ENCODE assay signal across 1 cellular context in the genomic region with DNA sequence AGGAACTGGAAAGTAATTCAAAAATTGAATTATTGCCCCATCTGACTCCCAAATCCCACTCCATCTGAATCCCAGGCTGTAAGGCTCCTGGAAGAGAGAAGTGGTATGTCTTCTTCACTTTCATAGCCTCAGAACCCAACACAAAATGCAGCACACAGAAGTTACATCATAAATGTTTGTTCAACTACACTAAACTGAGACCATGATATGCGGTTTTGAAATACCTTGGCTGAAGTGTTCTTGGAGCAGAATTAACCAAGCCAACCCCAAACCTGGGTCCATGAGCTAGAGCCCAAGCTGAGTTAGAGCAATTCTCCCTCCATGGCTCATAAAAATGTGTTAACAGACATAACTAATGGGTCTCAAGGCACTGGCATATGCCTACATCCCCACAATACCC.
TF ChIP-seq lines count a peak whose summit lies in the region.

No MANE protein-coding gene starts in this region.

TF ChIP-seq in WTC11, 78 proteins besides CTCF, POLR2A, EP300 and RAD21 (continued from another document):
- TF ChIP-seq, protein P1, sequence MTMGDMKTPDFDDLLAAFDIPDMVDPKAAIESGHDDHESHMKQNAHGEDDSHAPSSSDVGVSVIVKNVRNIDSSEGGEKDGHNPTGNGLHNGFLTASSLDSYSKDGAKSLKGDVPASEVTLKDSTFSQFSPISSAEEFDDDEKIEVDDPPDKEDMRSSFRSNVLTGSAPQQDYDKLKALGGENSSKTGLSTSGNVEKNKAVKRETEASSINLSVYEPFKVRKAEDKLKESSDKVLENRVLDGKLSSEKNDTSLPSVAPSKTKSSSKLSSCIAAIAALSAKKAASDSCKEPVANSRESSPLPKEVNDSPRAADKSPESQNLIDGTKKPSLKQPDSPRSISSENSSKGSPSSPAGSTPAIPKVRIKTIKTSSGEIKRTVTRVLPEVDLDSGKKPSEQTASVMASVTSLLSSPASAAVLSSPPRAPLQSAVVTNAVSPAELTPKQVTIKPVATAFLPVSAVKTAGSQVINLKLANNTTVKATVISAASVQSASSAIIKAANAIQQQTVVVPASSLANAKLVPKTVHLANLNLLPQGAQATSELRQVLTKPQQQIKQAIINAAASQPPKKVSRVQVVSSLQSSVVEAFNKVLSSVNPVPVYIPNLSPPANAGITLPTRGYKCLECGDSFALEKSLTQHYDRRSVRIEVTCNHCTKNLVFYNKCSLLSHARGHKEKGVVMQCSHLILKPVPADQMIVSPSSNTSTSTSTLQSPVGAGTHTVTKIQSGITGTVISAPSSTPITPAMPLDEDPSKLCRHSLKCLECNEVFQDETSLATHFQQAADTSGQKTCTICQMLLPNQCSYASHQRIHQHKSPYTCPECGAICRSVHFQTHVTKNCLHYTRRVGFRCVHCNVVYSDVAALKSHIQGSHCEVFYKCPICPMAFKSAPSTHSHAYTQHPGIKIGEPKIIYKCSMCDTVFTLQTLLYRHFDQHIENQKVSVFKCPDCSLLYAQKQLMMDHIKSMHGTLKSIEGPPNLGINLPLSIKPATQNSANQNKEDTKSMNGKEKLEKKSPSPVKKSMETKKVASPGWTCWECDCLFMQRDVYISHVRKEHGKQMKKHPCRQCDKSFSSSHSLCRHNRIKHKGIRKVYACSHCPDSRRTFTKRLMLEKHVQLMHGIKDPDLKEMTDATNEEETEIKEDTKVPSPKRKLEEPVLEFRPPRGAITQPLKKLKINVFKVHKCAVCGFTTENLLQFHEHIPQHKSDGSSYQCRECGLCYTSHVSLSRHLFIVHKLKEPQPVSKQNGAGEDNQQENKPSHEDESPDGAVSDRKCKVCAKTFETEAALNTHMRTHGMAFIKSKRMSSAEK (CRISPR knock-in tag; IDR thresholded peaks at IDR 0.05; ENCODE audit: borderline replicate concordance): no peak
- TF ChIP-seq KAT7 (CRISPR knock-in tag; IDR thresholded peaks at IDR 0.05; ENCODE audit: borderline replicate concordance): no peak
- TF ChIP-seq, protein P2, sequence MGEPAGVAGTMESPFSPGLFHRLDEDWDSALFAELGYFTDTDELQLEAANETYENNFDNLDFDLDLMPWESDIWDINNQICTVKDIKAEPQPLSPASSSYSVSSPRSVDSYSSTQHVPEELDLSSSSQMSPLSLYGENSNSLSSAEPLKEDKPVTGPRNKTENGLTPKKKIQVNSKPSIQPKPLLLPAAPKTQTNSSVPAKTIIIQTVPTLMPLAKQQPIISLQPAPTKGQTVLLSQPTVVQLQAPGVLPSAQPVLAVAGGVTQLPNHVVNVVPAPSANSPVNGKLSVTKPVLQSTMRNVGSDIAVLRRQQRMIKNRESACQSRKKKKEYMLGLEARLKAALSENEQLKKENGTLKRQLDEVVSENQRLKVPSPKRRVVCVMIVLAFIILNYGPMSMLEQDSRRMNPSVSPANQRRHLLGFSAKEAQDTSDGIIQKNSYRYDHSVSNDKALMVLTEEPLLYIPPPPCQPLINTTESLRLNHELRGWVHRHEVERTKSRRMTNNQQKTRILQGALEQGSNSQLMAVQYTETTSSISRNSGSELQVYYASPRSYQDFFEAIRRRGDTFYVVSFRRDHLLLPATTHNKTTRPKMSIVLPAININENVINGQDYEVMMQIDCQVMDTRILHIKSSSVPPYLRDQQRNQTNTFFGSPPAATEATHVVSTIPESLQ (CRISPR knock-in tag; IDR thresholded peaks at IDR 0.05): no peak
- TF ChIP-seq, protein P3, sequence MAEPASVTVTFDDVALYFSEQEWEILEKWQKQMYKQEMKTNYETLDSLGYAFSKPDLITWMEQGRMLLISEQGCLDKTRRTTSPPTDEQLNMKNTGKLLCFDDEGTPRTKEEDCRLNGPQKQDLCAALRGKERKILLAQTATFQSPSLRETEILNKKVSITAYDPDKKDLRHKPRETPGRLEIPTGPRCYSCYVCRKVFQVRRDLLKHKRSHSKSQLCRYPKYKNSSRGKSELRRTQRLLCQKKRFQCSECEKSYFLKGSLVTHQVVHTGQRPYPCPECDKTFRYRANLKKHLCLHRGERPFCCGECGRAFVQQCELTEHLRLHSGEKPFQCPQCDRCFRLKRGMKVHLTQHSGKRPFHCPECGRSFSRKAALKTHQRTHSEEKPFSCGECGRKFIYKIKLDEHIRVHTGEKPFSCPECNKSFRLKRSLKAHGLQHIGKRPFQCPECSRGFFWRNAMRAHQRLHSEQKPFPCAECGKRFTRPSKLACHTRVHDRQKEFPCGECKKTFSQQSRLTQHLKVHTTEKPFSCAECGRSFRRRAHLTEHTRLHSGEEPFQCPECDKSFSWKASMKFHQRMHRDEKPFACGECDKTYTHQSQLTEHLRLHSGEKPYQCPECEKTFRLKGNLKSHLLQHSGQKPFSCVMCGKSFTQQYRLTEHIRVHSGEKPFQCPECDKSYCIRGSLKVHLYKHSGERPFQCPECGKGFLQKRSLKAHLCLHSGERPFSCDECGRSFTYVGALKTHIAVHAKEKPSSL (CRISPR knock-in tag; conservative IDR thresholded peaks at IDR 0.05): no peak
- TF ChIP-seq, protein P4, sequence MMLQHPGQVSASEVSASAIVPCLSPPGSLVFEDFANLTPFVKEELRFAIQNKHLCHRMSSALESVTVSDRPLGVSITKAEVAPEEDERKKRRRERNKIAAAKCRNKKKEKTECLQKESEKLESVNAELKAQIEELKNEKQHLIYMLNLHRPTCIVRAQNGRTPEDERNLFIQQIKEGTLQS (CRISPR knock-in tag; conservative IDR thresholded peaks at IDR 0.05): no peak
- TF ChIP-seq, protein P5, sequence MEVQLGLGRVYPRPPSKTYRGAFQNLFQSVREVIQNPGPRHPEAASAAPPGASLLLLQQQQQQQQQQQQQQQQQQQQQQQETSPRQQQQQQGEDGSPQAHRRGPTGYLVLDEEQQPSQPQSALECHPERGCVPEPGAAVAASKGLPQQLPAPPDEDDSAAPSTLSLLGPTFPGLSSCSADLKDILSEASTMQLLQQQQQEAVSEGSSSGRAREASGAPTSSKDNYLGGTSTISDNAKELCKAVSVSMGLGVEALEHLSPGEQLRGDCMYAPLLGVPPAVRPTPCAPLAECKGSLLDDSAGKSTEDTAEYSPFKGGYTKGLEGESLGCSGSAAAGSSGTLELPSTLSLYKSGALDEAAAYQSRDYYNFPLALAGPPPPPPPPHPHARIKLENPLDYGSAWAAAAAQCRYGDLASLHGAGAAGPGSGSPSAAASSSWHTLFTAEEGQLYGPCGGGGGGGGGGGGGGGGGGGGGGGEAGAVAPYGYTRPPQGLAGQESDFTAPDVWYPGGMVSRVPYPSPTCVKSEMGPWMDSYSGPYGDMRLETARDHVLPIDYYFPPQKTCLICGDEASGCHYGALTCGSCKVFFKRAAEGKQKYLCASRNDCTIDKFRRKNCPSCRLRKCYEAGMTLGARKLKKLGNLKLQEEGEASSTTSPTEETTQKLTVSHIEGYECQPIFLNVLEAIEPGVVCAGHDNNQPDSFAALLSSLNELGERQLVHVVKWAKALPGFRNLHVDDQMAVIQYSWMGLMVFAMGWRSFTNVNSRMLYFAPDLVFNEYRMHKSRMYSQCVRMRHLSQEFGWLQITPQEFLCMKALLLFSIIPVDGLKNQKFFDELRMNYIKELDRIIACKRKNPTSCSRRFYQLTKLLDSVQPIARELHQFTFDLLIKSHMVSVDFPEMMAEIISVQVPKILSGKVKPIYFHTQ (CRISPR knock-in tag; IDR thresholded peaks at IDR 0.05): no peak
TF ChIP-seq in WTC11: peak in this region for 0.
